Comparison of ENCODE assay signal across 8 cellular contexts in the genomic region with DNA sequence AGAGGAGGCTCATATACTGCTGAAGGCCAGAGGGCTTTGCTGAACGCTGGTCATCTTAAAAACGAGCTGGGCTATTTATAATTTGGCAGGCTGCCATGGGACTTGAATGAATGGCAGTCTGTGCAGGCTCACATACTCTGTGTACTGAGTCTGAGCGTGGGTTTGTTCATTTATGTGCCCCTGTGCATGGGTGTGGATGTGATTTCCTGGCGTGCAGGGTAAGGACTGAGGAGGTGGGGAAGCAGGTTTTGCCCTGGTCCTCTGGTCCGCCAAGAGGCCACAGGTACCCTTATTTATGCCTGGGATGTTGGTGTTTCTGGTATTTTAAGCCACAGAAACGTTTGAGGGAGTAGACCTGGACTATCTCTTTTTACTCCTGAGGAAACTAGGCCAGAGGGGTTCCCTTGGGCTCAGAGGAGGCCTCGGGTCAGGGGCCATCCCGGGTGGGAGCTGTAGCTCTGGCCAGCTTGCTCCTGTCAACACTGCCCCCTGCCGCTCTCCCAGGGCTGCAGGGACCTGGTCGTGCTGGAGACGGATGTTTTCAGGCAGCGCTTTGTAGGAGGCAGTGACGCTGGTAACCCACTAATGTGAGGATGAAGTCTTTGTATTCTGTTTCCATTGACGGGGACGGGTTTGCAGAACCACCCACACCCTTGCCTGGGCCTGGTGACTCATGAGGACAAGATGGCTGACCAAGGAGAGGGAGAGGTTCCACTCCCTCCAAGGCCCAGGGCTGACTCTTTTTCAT.
A peak's percentile ranks its signal among the peaks of the same experiment; 100 is the strongest.
DNase-seq lines count a peak whose midpoint lies in the region; ATAC-seq and FAIRE-seq lines count a peak whose summit lies in the region.

No MANE protein-coding gene starts in this region.

- 21 to 22% methylated on average over 15 of the region's 15 CpGs for WGBS in aorta, 2 donors

- H3K27me3 ChIP-seq in aorta (ENCODE audit: control insufficient read depth in 1 of 2, insufficient read depth in 2 of 2, low read length in 1 of 2): no peaks in the 10 kb centered on the region

- intact Hi-C loops in left cardiac atrium (cut with DNase I): loop anchor here in 1 of 2 donors (10.0 kb wide), 1 partner anchor 224 kb away; no protein-coding TSS in a partner anchor
- intact Hi-C loops in aorta (cut with DNase I): loop anchor here in 1 of 2 donors (10.0 kb wide), 1 partner anchor 186 kb away; the partner anchor contains the start of gene MSI2

- H3K4me1 ChIP-seq in aorta (ENCODE audit: control insufficient read depth in 1 of 2, insufficient read depth in 2 of 2, low read length in 2 of 2): peaks cover 0 to 3% of the 10 kb centered on the region in 2 donors

- no peak for FAIRE-seq in RCC 7860 (lab: Jason Lieb, UNC)

- no peak overlapping the region for H3K4me3 ChIP-seq in aorta (ENCODE audit: low read length in 2 of 2)

- ATAC-seq in GM18498 (IDR thresholded peaks at IDR 0.05; ENCODE audit: unreplicated experiment): peak; percentile 53
- ATAC-seq in left cardiac atrium: peak; percentile 67 to 86
- peak; percentile 74 for ATAC-seq in aorta (ENCODE audit: low FRiP score)

- H3K27ac ChIP-seq in angular gyrus (ENCODE audit: low read depth, low read length) (peak overlapping the region; percentile 79), aorta (ENCODE audit: low read depth in 1 of 2, low read length in 2 of 2) (no peak overlapping the region)

- no peaks in the 10 kb centered on the region for H3K9me3 ChIP-seq in aorta (ENCODE audit: control insufficient read depth, low read length)

- DNase-seq in HuH-7.5 (ENCODE audit: low spot score) (peak; percentile 47), T-helper 2 cell (peak in 4 of 5 experiments; percentile 27 to 82 (median 52)), left cardiac atrium (peak; percentile 87), retina (peak; percentile 88), aorta (peak; percentile 69 to 77), RCC 7860 (ENCODE audit: low spot score) (no peak)

- H3K36me3 ChIP-seq in aorta (ENCODE audit: control insufficient read depth in 1 of 2, insufficient read depth in 2 of 2, low read length in 1 of 2): no peaks in the 10 kb centered on the region
